ENCODE assay signal across 8 cellular contexts in genomic region chr2:147910990-147911473, GRCh38.
A peak's percentile ranks its signal among the peaks of the same experiment; 100 is the strongest.
DNase-seq lines count a peak whose midpoint lies in the region; ATAC-seq and TF ChIP-seq lines count a peak whose summit lies in the region.

No MANE protein-coding gene starts in this region.

- no peaks in the 10 kb centered on the region for H3K36me3 ChIP-seq in MG63

- DNase-seq in AG09319 (ENCODE audit: extremely low read depth, low read depth) (peak; percentile 52), GM12864 (ENCODE audit: low read depth) (peak; percentile 27), NCI-H1105 (lab: John Stamatoyannopoulos, UW) (peak; percentile 36), SKM-1 treated with dmso at 0.1 percent for 144 hours (lab: John Stamatoyannopoulos, UW; ENCODE audit: unreplicated experiment) (peak; percentile 42), dermis blood vessel endothelial cell (peak; percentile 88), mesothelial cell of epicardium (ENCODE audit: low spot score in 2 of 2, unreplicated experiment in 2 of 2) (no peak), MG63 (no peak)

- ATAC-seq in HG03442 (IDR thresholded peaks at IDR 0.05; ENCODE audit: unreplicated experiment): no peak

- H3K27ac Mint-ChIP-seq in mesothelial cell of epicardium: no peak overlapping the region

- TF ChIP-seq CTCF in AG09319 (IDR thresholded peaks at IDR 0.05; ENCODE audit: low read depth, low read length) (peak; percentile 62), GM12864 (IDR thresholded peaks at IDR 0.05; ENCODE audit: low read depth, low read length, missing control alignments) (peak; percentile 50), mesothelial cell of epicardium (IDR thresholded peaks at IDR 0.05; ENCODE audit: unreplicated experiment) (peak; percentile 97)

- H3K4me1 Mint-ChIP-seq in mesothelial cell of epicardium: peaks cover 30% of the 10 kb centered on the region

- no peak overlapping the region for H3K4me3 ChIP-seq in GM12864 (ENCODE audit: low read depth, low read length)
- no peak overlapping the region for H3K4me3 ChIP-seq in MG63

- no peak overlapping the region for H3K4me3 Mint-ChIP-seq in mesothelial cell of epicardium

- H3K36me3 Mint-ChIP-seq in mesothelial cell of epicardium: peaks cover 8% of the 10 kb centered on the region

- no peaks in the 10 kb centered on the region for H3K27me3 ChIP-seq in MG63

- H3K27me3 Mint-ChIP-seq in mesothelial cell of epicardium (ENCODE audit: low read depth): no peaks in the 10 kb centered on the region

- H3K9me3 Mint-ChIP-seq in mesothelial cell of epicardium: no peaks in the 10 kb centered on the region

- H3K9me3 ChIP-seq in MG63: no peaks in the 10 kb centered on the region

Comparison
In these comparisons a context has a peak if more than half of its experiments do, and no peak if none do; other contexts are left out.
1. DNase-seq: peak in AG09319 (single experiment), GM12864 (single experiment), NCI-H1105 (single experiment), SKM-1 treated with dmso at 0.1 percent for 144 hours (single experiment) and dermis blood vessel endothelial cell (single experiment); none in mesothelial cell of epicardium (0 of 2) and MG63 (single experiment).
2. Peak in every context shown above with its lines, with median percentiles within 50 percentile points of each other: CTCF ChIP-seq.